In the genomic region with DNA sequence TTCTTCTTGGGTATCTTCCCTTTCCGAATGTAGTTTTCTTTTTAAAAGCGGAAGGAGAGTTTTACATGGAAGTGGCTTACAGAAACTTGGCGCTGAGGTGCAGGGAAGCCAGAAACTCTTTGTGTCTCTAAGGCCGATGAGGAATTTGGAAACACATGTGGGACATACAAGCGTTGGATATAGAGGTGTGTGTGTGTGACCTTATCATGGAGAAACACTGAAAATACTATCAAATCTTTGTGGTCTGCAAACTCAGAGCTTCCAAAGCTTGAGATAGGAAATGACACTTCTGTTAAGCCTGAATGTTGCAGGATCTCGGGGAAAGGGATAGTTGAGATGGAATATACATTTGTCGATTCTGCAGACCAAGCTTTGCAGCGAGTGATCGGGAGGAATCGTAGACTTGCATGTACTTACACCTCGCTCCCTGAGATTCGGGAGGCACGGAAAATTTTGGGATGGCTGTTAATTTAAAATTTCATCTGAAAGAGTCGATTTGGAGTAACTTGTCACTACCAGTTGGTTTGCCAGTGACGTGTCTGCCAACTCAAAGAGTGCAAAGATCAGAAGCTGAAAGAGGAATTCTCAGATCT, we compare ENCODE assay signal across 1 cellular context.
TF ChIP-seq lines count a peak whose summit lies in the region.

No MANE protein-coding gene starts in this region.

TF ChIP-seq in GM12878, 131 proteins besides CTCF, POLR2A, EP300 and RAD21 (continued from another document):
- TF ChIP-seq, protein P1, sequence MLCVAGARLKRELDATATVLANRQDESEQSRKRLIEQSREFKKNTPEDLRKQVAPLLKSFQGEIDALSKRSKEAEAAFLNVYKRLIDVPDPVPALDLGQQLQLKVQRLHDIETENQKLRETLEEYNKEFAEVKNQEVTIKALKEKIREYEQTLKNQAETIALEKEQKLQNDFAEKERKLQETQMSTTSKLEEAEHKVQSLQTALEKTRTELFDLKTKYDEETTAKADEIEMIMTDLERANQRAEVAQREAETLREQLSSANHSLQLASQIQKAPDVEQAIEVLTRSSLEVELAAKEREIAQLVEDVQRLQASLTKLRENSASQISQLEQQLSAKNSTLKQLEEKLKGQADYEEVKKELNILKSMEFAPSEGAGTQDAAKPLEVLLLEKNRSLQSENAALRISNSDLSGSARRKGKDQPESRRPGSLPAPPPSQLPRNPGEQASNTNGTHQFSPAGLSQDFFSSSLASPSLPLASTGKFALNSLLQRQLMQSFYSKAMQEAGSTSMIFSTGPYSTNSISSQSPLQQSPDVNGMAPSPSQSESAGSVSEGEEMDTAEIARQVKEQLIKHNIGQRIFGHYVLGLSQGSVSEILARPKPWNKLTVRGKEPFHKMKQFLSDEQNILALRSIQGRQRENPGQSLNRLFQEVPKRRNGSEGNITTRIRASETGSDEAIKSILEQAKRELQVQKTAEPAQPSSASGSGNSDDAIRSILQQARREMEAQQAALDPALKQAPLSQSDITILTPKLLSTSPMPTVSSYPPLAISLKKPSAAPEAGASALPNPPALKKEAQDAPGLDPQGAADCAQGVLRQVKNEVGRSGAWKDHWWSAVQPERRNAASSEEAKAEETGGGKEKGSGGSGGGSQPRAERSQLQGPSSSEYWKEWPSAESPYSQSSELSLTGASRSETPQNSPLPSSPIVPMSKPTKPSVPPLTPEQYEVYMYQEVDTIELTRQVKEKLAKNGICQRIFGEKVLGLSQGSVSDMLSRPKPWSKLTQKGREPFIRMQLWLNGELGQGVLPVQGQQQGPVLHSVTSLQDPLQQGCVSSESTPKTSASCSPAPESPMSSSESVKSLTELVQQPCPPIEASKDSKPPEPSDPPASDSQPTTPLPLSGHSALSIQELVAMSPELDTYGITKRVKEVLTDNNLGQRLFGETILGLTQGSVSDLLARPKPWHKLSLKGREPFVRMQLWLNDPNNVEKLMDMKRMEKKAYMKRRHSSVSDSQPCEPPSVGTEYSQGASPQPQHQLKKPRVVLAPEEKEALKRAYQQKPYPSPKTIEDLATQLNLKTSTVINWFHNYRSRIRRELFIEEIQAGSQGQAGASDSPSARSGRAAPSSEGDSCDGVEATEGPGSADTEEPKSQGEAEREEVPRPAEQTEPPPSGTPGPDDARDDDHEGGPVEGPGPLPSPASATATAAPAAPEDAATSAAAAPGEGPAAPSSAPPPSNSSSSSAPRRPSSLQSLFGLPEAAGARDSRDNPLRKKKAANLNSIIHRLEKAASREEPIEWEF (IDR thresholded peaks at IDR 0.05; ENCODE audit: insufficient replicate concordance, low read depth, low read length), result peak; percentile 16
- TF ChIP-seq CREB1 (IDR thresholded peaks at IDR 0.05; ENCODE audit: low read depth), result no peak
- TF ChIP-seq EED (IDR thresholded peaks at IDR 0.05; ENCODE audit: low read depth), result no peak
- no peak; the same call in none of the 2 replicates for TF ChIP-seq MXI1 (IDR thresholded peaks at IDR 0.05; ENCODE audit: low read depth, low read length)
- TF ChIP-seq, protein P2, sequence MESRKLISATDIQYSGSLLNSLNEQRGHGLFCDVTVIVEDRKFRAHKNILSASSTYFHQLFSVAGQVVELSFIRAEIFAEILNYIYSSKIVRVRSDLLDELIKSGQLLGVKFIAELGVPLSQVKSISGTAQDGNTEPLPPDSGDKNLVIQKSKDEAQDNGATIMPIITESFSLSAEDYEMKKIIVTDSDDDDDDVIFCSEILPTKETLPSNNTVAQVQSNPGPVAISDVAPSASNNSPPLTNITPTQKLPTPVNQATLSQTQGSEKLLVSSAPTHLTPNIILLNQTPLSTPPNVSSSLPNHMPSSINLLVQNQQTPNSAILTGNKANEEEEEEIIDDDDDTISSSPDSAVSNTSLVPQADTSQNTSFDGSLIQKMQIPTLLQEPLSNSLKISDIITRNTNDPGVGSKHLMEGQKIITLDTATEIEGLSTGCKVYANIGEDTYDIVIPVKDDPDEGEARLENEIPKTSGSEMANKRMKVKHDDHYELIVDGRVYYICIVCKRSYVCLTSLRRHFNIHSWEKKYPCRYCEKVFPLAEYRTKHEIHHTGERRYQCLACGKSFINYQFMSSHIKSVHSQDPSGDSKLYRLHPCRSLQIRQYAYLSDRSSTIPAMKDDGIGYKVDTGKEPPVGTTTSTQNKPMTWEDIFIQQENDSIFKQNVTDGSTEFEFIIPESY (IDR thresholded peaks at IDR 0.05), result no peak
- TF ChIP-seq WRNIP1 (IDR thresholded peaks at IDR 0.05; ENCODE audit: borderline replicate concordance, low read depth, low read length), result no peak
- no peak for TF ChIP-seq SRF (IDR thresholded peaks at IDR 0.05; ENCODE audit: low read depth in 2 of 2, low read length in 2 of 2)
- no peak for TF ChIP-seq HDAC2 (IDR thresholded peaks at IDR 0.05)
- TF ChIP-seq RUNX3 (IDR thresholded peaks at IDR 0.05; ENCODE audit: low read length), result 0 out of 2 replicates have a peak, but pooled peaks have one; percentile 17
- TF ChIP-seq MTA3 (IDR thresholded peaks at IDR 0.05; ENCODE audit: borderline replicate concordance, low read length), result no peak
- TF ChIP-seq CBX5 (IDR thresholded peaks at IDR 0.05; ENCODE audit: low read depth), result no peak
- 0 out of 2 replicates have a peak, but pooled peaks have one; percentile 23 for TF ChIP-seq PML (IDR thresholded peaks at IDR 0.05; ENCODE audit: low read length)
- TF ChIP-seq RAD51 (IDR thresholded peaks at IDR 0.05), result no peak
- no peak for TF ChIP-seq NR2C1 (IDR thresholded peaks at IDR 0.05)
- no peak for TF ChIP-seq SREBF1 (IDR thresholded peaks at IDR 0.05; ENCODE audit: low read length)
